ENCODE assay signal across 10 cellular contexts in genomic region chr1:222762178-222762577, GRCh38. TPM values are rescaled to one million over a fixed set of nuclear protein-coding genes. Genes with fewer than 3 reads are reported as not detected.
"Had no signal": no experiment of that assay in that cellular context is flagged by ENCODE, and none has a peak within 500 bp of the region (broad histone marks: within the 10 kb centered on the region; RNA-seq: fewer than 3 reads in every experiment).

No MANE protein-coding gene starts in this region.

RNA-seq across cellular contexts. Expression of gene FAM177B, which starts 25.2 kb away (rescaled TPM):
- total RNA-seq: activated CD4-positive, alpha-beta memory T cell treated with anti-CD3 and anti-CD28 coated beads for 36 hours; activated CD4-positive, alpha-beta memory T cell treated with anti-CD3 and anti-CD28 coated beads, Interleukin-2, amount 10 ng/mL, durations not matched to agents 7 days and 5 days; activated CD4-positive, alpha-beta T cell treated with anti-CD3 and anti-CD28 coated beads for 36 hours; activated CD4-positive, alpha-beta T cell treated with anti-CD3 and anti-CD28 coated beads, Interleukin-2, amount 10 ng/mL, durations not matched to agents 24 days and 14 days; activated CD8-positive, alpha-beta memory T cell treated with anti-CD3 and anti-CD28 coated beads for 36 hours; activated CD8-positive, alpha-beta T cell treated with anti-CD3 and anti-CD28 coated beads for 36 hours; activated CD8-positive, alpha-beta T cell treated with anti-CD3 and anti-CD28 coated beads, Interleukin-2, amount 10 ng/mL, durations not matched to agents 7 days and 5 days; T-helper 1 cell treated with Interleukin-12 subunit alpha and Interleukin-12 subunit beta and Interleukin-4 antibody, amounts not matched to agents 30 ng/mL and 1 ng/mL, for 36 hours; T-helper 2 cell treated with Interferon-gamma antibody and Interleukin-4, amounts not matched to agents 100 ng/mL and 5 ng/mL, for 36 hours; WTC11 had no signal
